In genomic region chr19:30120860-30121484, GRCh38 we compare ENCODE assay signal across 11 cellular contexts.
"Had no signal": no experiment of that assay in that cellular context is flagged by ENCODE, and none has a peak within 500 bp of the region (broad histone marks: within the 10 kb centered on the region; RNA-seq: fewer than 3 reads in every experiment).

No MANE protein-coding gene starts in this region.

- H3K27ac Mint-ChIP-seq: H9, HFFc6 had no signal

- DNase-seq: GM23248, GOT3, H9, HCEC 1CT, HFFc6, IMR-90, Kasumi-1, KG1 had no signal

- H3K4me3 ChIP-seq: GM23248, K562 had no signal

- H3K9ac ChIP-seq: GM23248 had no signal

- H3K9me3 Mint-ChIP-seq: H9 had no signal

- ATAC-seq: K562 had no signal

- FAIRE-seq: H54, K562 had no signal

- H3K4me3 Mint-ChIP-seq: H9, HFFc6 had no signal

- H2AFZ ChIP-seq: GM23248 had no signal

- H3K27ac ChIP-seq: GM23248, HL-60 had no signal
